ENCODE assay signal across 8 cellular contexts in the genomic region with DNA sequence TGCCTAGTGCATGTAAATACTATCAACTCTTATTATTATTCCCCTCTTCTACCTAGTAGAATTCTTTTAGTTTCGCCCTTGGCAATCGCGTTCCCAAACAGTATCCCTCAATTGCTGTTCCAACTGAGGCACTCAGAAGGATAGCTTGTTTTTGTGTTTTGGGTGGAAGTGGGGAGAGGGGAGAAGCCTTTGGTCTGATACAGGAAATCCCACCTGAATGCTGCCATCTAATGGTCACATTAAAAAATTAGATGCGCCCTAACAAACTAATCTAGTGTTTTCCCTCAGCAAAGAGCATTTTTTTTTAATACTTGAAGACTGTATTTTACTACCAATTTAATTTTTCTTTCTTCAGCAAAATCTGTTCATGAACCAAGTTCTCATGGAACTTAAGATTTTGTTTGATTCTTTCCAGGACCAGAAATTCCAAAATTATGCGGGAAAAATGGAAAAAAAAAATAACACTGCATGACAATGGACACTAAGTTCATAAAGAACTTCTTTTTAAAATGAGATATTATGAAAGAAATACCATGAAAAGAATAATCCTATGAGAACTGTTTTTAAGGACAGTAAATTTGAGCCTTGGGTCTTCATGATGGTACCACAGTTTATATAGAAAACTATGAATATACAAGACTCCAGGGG. TPM values are rescaled to one million over a fixed set of nuclear protein-coding genes. Genes with fewer than 3 reads are reported as not detected.
DNase-seq lines count a peak whose midpoint lies in the region; ATAC-seq, FAIRE-seq and TF ChIP-seq lines count a peak whose summit lies in the region.

No MANE protein-coding gene starts in this region.

- H3K4me3 ChIP-seq in A549 (no peak overlapping the region), endothelial cell of umbilical vein (replicated peaks in 1 of 3; ENCODE audit: insufficient read depth in 1 of 3, low read depth in 1 of 3, low read length in 3 of 3) (no peak overlapping the region), parathyroid adenoma (ENCODE audit: low read depth, low read length) (no peak overlapping the region)

- intact Hi-C loops in endothelial cell of umbilical vein (cut with micrococcal nuclease): loop anchor here (1.0 kb wide), 2 partner anchors 82 to 313 kb away; no protein-coding TSS in a partner anchor

- CTCF ChIA-PET in A549 (lab: Yijun Ruan, JAX): interaction anchor here (0.6 to 8.7 kb wide), 28 partner anchors 9 to 644 kb away, joined by 3 to 111 read pairs (median 4); a partner anchor contains a TSS
- CTCF ChIA-PET in endothelial cell of umbilical vein (lab: Charles Lee): interaction anchor here (0.6 to 4.1 kb wide), 25 partner anchors 10 to 470 kb away, joined by 3 to 29 read pairs (median 4); a partner anchor contains a TSS

- no peak overlapping the region for H3K9ac ChIP-seq in endothelial cell of umbilical vein (replicated peaks; ENCODE audit: extremely low read depth, insufficient read depth, low read length)
- no peak overlapping the region for H3K9ac ChIP-seq in parathyroid adenoma

- FAIRE-seq in A549 (lab: Jason Lieb, UNC) (no peak), endothelial cell of umbilical vein (lab: Jason Lieb, UNC) (peak; percentile 86)

- H2AFZ ChIP-seq in endothelial cell of umbilical vein (ENCODE audit: low read depth, low read length) (no peak overlapping the region), parathyroid adenoma (no peak overlapping the region)

- BruUV-seq in endothelial cell of umbilical vein (replicated peaks; lab: Mats Ljungman, UMichigan): no TSS peak

- POLR2A ChIA-PET in A549 (lab: Yijun Ruan, JAX) (no interaction called here), endothelial cell of umbilical vein (lab: Charles Lee) (no interaction called here)

- no peaks in the 10 kb centered on the region for H3K79me2 ChIP-seq in endothelial cell of umbilical vein (ENCODE audit: control insufficient read depth, insufficient read depth, low read length)
- H3K79me2 ChIP-seq in parathyroid adenoma: no peaks in the 10 kb centered on the region

- WGBS in A549 (ENCODE audit: missing lambda C conversion rate): 22% methylated on average over 5 of the region's 5 CpGs

- DNase-seq in A549 (ENCODE audit: low read depth in 1 of 2, low spot score in 1 of 2) (peak; percentile 53 to 73), NCI-H748 (lab: John Stamatoyannopoulos, UW; ENCODE audit: unreplicated experiment) (peak; percentile 57), endothelial cell of umbilical vein (ENCODE audit: low read depth, low spot score) (peak; percentile 46), NCI-H1048 (lab: John Stamatoyannopoulos, UW) (no peak), CD1c-positive myeloid dendritic cell (ENCODE audit: extremely low spot score) (no peak)

- H3K9me3 ChIP-seq in A549 (no peaks in the 10 kb centered on the region), endothelial cell of umbilical vein (replicated peaks; ENCODE audit: control insufficient read depth, insufficient read depth, low read length) (no peaks in the 10 kb centered on the region), parathyroid adenoma (ENCODE audit: control insufficient read depth, low read length) (no peaks in the 10 kb centered on the region)

- TF ChIP-seq CTCF in A549 (IDR thresholded peaks at IDR 0.05) (peak; percentile 87), GM12873 (IDR thresholded peaks at IDR 0.05; ENCODE audit: insufficient read depth, low read depth, low read length, missing control alignments) (peak; percentile 61), endothelial cell of umbilical vein (IDR thresholded peaks at IDR 0.05; ENCODE audit: extremely low read depth in 1 of 2, insufficient read depth in 1 of 2, low read depth in 1 of 2, low read length in 2 of 2) (peak; percentile 28 to 45), parathyroid adenoma (IDR thresholded peaks at IDR 0.05) (peak; percentile 37)

- H3K4me2 ChIP-seq in A549 (peak overlapping the region; percentile 22; the same call in 1 of the 3 replicates), endothelial cell of umbilical vein (ENCODE audit: insufficient read depth, low read length) (no peak overlapping the region), parathyroid adenoma (ENCODE audit: low read length) (no peak overlapping the region)

- no peak for TF ChIP-seq POLR2A in A549 (IDR thresholded peaks at IDR 0.05; ENCODE audit: low read length)
- no peak for TF ChIP-seq POLR2A in endothelial cell of umbilical vein (IDR thresholded peaks at IDR 0.05; ENCODE audit: low read depth, low read length)

- peaks cover 46% of the 10 kb centered on the region for H3K4me1 ChIP-seq in A549
- peaks cover 3% of the 10 kb centered on the region for H3K4me1 ChIP-seq in endothelial cell of umbilical vein (ENCODE audit: control insufficient read depth, extremely low read depth, insufficient read depth, low read length)
- H3K4me1 ChIP-seq in parathyroid adenoma: no peaks in the 10 kb centered on the region

- H3K27me3 ChIP-seq in endothelial cell of umbilical vein (ENCODE audit: control insufficient read depth in 2 of 2, insufficient read depth in 2 of 2, low read length in 2 of 2) (no peaks in the 10 kb centered on the region), parathyroid adenoma (ENCODE audit: control insufficient read depth, insufficient read depth, low read length) (no peaks in the 10 kb centered on the region)

- H3K36me3 ChIP-seq in endothelial cell of umbilical vein (ENCODE audit: control insufficient read depth in 2 of 2, extremely low read depth in 1 of 2, insufficient read depth in 2 of 2, low read length in 2 of 2): no peaks in the 10 kb centered on the region
- no peaks in the 10 kb centered on the region for H3K36me3 ChIP-seq in parathyroid adenoma (ENCODE audit: control insufficient read depth, insufficient read depth, low read length)

- ATAC-seq in A549 (peak in 1 of 2 experiments; percentile 51; a peak in 2 of 6 replicates), HG03442 (IDR thresholded peaks at IDR 0.05; ENCODE audit: unreplicated experiment) (no peak)

- dilution Hi-C loops in endothelial cell of umbilical vein (cut with MboI; ENCODE audit: extremely low pct_ligation_motif_present, low sequenced_read_pairs): no loop called here

- TF ChIP-seq RAD21 in A549 (conservative IDR thresholded peaks at IDR 0.05 in 1 of 2, IDR thresholded peaks at IDR 0.05 in 1 of 2): peak; percentile 78 to 80

- H3K27ac ChIP-seq in A549 (peak overlapping the region; percentile 11 to 84; a peak in 3 of 6 replicates), endothelial cell of umbilical vein (ENCODE audit: insufficient read depth, low read depth, low read length) (no peak overlapping the region), parathyroid adenoma (no peak overlapping the region)

- no peak for TF ChIP-seq EP300 in A549 (IDR thresholded peaks at IDR 0.05)

- H4K20me1 ChIP-seq in endothelial cell of umbilical vein (replicated peaks; ENCODE audit: control insufficient read depth, extremely low read depth, insufficient read depth, low read length): no peaks in the 10 kb centered on the region

- H3K9me1 ChIP-seq in endothelial cell of umbilical vein (replicated peaks; ENCODE audit: control insufficient read depth, extremely low read depth, insufficient read depth, low read length): no peaks in the 10 kb centered on the region

TF ChIP-seq in A549, 52 proteins besides CTCF, POLR2A, EP300 and RAD21:
- TF ChIP-seq SMC3 (IDR thresholded peaks at IDR 0.05) (peak; percentile 76), HOXB5 (CRISPR knock-in tag; IDR thresholded peaks at IDR 0.05) (no peak)

TF ChIP-seq in endothelial cell of umbilical vein, 7 proteins besides CTCF, POLR2A, EP300 and RAD21:
- TF ChIP-seq, protein P1, sequence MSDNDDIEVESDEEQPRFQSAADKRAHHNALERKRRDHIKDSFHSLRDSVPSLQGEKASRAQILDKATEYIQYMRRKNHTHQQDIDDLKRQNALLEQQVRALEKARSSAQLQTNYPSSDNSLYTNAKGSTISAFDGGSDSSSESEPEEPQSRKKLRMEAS (IDR thresholded peaks at IDR 0.05; ENCODE audit: insufficient read depth, insufficient read length): no peak
- TF ChIP-seq JUN (IDR thresholded peaks at IDR 0.05; ENCODE audit: borderline replicate concordance, insufficient read depth, insufficient read length, low read depth) (no peak), FOS (IDR thresholded peaks at IDR 0.05; ENCODE audit: borderline replicate concordance, insufficient read depth, low read length) (no peak), MYC (IDR thresholded peaks at IDR 0.05; ENCODE audit: low read depth, low read length) (no peak), EZH2 (IDR thresholded peaks at IDR 0.05; ENCODE audit: borderline replicate concordance, low read depth, low read length, severe bottlenecking) (no peak), POLR2AphosphoS5 (IDR thresholded peaks at IDR 0.05; ENCODE audit: insufficient read depth, low read depth, low read length) (no peak), GATA2 (IDR thresholded peaks at IDR 0.05; ENCODE audit: insufficient read depth, insufficient read length, low read depth, low read length) (no peak)
TF ChIP-seq in endothelial cell of umbilical vein: peak in this region for 0.

RNA-seq across cellular contexts. Expression of a gene that starts 22.2 kb away (rescaled TPM):
- polyA plus RNA-seq in A549 (2011; rRNA removed) (18.8 and 20.6 TPM in 2 replicates), A549 (2017; fragmentation: RNase III; extraction: RNeasy Plus Mini Kit Qiagen cat#74134 plus additional on column Dnase treatment) (16.7 to 18.9 TPM (median 17.4 TPM) in 3 replicates), endothelial cell of umbilical vein (1.2 and 1.8 TPM in 2 replicates)
- polyA plus RNA-seq in A549 (2012; cell fraction: cytosol; rRNA removed): 12.7 and 16.5 TPM in 2 replicates
- polyA plus RNA-seq in A549 (2012; cell fraction: nucleus; rRNA removed): 34.8 and 47.9 TPM in 2 replicates
- 20.5 and 26.9 TPM in 2 replicates for polyA minus RNA-seq in A549 (2011; rRNA and poly(A)+ RNA removed)
- total RNA-seq in endothelial cell of umbilical vein: 2.6 and 4.7 TPM in 2 replicates
- 1.8 and 2.2 TPM in 2 replicates for polyA plus RNA-seq in endothelial cell of umbilical vein (2011; cell fraction: cytosol; rRNA removed)
- polyA plus RNA-seq in endothelial cell of umbilical vein (2011; cell fraction: nucleus; rRNA removed): 1.4 and 1.8 TPM in 2 replicates
- 12.8 and 16.0 TPM in 2 replicates for polyA plus RNA-seq in endothelial cell of umbilical vein (2012)
- 0.96 and 2.4 TPM in 2 replicates for polyA minus RNA-seq in endothelial cell of umbilical vein
- not detected for polyA minus RNA-seq in endothelial cell of umbilical vein (2011; cell fraction: cytosol; rRNA and poly(A)+ RNA removed)
- polyA minus RNA-seq in endothelial cell of umbilical vein (2011; cell fraction: nucleus; rRNA and poly(A)+ RNA removed): 1.8 and 2.2 TPM in 2 replicates

Comparison
In these comparisons a context has a peak if more than half of its experiments do, and no peak if none do; other contexts are left out.
1. DNase-seq: peak in A549 (2 of 2), NCI-H748 (single experiment) and endothelial cell of umbilical vein (single experiment); none in NCI-H1048 (single experiment) and CD1c-positive myeloid dendritic cell (single experiment).
2. H3K27ac ChIP-seq: peak in A549 (2 of 2); none in endothelial cell of umbilical vein (single experiment) and parathyroid adenoma (single experiment).
3. CTCF ChIP-seq: peak in every context shown above with its lines; median percentile 87 in A549; 61 in GM12873; 37 in parathyroid adenoma; 36 in endothelial cell of umbilical vein.